In the genomic region with DNA sequence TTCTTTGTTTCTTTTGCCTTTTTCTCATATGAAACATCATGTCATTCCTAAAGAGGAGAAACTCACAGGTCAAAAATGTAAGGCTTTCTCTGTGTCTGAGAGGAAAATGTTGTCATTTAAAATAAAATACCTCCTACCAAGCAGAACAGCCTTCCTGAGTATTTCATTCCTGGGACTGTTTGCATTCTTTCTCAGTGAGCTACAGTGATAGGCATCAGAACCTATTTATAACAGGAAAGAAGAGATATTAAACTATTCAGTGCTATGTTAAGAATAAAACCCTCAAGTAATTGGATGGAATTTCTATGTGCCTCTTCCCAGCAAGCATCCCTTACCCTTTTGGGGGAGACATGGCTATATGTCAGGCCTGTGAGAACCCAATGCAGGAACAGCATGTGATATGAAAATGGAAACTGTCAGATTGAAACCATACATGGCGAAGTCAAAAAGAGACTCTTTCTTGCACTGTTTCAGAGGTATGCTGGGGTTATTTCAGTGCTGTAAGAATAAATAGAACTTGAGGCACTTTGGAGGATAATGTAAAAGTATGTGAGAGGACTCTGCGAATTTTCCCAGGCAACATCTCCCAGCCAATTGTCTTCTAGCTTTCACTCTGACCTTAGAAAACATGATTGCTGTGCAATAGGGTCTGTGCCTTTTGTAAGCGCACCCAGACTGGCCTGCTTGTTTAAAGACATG, we compare ENCODE assay signal across 8 cellular contexts.
A peak's percentile ranks its signal among the peaks of the same experiment; 100 is the strongest.
DNase-seq lines count a peak whose midpoint lies in the region; ATAC-seq and TF ChIP-seq lines count a peak whose summit lies in the region.

No MANE protein-coding gene starts in this region.

- intact Hi-C loops in left colon (cut with DNase I, micrococcal nuclease), result no loop called here

- H3K27me3 Mint-ChIP-seq in naive thymus-derived CD8-positive, alpha-beta T cell, result peaks cover 0 to 9% (median 0%) of the 10 kb centered on the region in 5 donors

- peak overlapping the region; percentile 27 for H3K4me3 ChIP-seq in coronary artery

- POLR2A ChIA-PET in naive thymus-derived CD8-positive, alpha-beta T cell (lab: Charles Lee), result no interaction called here

- peaks cover 0 to 5% (median 0%) of the 10 kb centered on the region in 9 donors for H3K9me3 Mint-ChIP-seq in naive thymus-derived CD8-positive, alpha-beta T cell

- DNase-seq in coronary artery (ENCODE audit: low spot score) (no peak), renal cortical epithelial cell (ENCODE audit: low read depth) (peak; percentile 95), left colon (no peak), NCI-H2107 treated with DMSO at 0.1 percent for 48 hours (lab: John Stamatoyannopoulos, UW; ENCODE audit: unreplicated experiment) (no peak), NCI-H2029 treated with DMSO at 0.1 percent for 48 hours (lab: John Stamatoyannopoulos, UW) (no peak)
- DNase-seq in naive thymus-derived CD8-positive, alpha-beta T cell, result no peak

- no peaks in the 10 kb centered on the region for H3K4me1 Mint-ChIP-seq in naive thymus-derived CD8-positive, alpha-beta T cell

- ATAC-seq in GM18870 (IDR thresholded peaks at IDR 0.05; ENCODE audit: unreplicated experiment), result peak; percentile 92
- peak; percentile 83 for ATAC-seq in HG03280 (IDR thresholded peaks at IDR 0.05; ENCODE audit: unreplicated experiment)
- ATAC-seq in left colon, result no peak
- ATAC-seq in naive thymus-derived CD8-positive, alpha-beta T cell, result no peak

- no peak overlapping the region for H3K27ac Mint-ChIP-seq in naive thymus-derived CD8-positive, alpha-beta T cell

- no peak overlapping the region for H3K4me3 Mint-ChIP-seq in naive thymus-derived CD8-positive, alpha-beta T cell

- H3K36me3 Mint-ChIP-seq in naive thymus-derived CD8-positive, alpha-beta T cell, result no peaks in the 10 kb centered on the region

- no peak for TF ChIP-seq CTCF in coronary artery (IDR thresholded peaks at IDR 0.05)

- peak overlapping the region; percentile 81 to 90 for H3K27ac ChIP-seq in coronary artery

Comparison
In these comparisons a context has a peak if more than half of its experiments do, and no peak if none do; other contexts are left out.
1. ATAC-seq: peak in GM18870 (single experiment) and HG03280 (single experiment); none in left colon (single experiment) and naive thymus-derived CD8-positive, alpha-beta T cell (0 of 2).